Comparison of ENCODE assay signal across 1 cellular context in the genomic region with DNA sequence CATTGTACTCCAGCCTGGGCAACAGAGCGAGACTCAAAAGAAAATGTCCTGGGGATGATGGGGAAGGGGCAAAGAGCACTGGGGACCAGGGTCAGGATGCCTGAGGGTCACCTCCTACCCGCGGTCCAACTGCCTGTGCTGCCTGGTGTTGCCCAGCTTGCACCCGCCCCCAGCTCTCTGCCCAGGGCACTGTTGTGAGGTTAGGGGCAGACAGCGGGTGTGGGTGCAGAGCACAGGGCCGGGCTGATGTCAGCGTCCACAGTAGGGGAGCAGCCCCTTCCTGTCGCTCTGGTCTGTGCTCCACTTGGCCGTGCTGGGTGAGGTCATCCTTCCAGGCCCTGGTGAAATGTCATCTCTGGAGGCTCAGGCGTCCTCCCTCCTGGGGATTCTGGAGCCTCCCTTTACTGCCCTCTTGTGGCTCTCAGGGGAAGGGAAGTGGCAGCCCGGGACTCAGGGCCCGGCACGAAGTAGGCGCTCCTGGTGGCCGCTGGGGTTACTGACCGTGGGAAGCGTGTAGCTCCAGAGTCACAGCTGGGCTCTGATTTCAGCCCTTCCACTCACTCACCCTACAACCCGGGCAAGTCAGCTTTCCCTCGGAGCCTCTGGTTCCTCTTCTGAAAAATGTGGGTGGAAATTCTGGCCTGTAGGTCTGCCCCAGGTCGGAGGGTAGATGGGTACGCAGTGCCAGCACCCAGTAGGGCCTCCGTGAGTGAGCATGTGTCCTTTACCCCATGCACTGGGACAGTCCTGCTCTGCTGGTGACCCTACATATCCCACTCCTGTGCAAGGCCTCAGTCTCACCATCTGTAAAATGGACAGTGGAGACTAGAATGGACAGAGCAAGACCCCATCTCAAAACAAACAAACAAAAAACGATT.
TF ChIP-seq lines count a peak whose summit lies in the region.

No MANE protein-coding gene starts in this region.

TF ChIP-seq in H1, 55 proteins besides CTCF, POLR2A, EP300 and RAD21 (continued from another document):
- TF ChIP-seq NANOG (IDR thresholded peaks at IDR 0.05; ENCODE audit: insufficient read depth, low read depth, low read length, poor library complexity, severe bottlenecking): no peak
- TF ChIP-seq CREB1 (IDR thresholded peaks at IDR 0.05): peak; percentile 88
- TF ChIP-seq PHF8 (conservative IDR thresholded peaks at IDR 0.05; ENCODE audit: low read depth, low read length): no peak
- peak; percentile 55; the same call in 1 of the 2 replicates for TF ChIP-seq JUN (IDR thresholded peaks at IDR 0.05; ENCODE audit: low read depth, low read length)
- TF ChIP-seq TBP (IDR thresholded peaks at IDR 0.05; ENCODE audit: low read depth, low read length): no peak
- TF ChIP-seq SUZ12 (IDR thresholded peaks at IDR 0.05; ENCODE audit: low read length): no peak
- peak; percentile 16; the same call in 1 of the 2 replicates for TF ChIP-seq TEAD4 (IDR thresholded peaks at IDR 0.05; ENCODE audit: low read depth, low read length)
- TF ChIP-seq, protein P1, sequence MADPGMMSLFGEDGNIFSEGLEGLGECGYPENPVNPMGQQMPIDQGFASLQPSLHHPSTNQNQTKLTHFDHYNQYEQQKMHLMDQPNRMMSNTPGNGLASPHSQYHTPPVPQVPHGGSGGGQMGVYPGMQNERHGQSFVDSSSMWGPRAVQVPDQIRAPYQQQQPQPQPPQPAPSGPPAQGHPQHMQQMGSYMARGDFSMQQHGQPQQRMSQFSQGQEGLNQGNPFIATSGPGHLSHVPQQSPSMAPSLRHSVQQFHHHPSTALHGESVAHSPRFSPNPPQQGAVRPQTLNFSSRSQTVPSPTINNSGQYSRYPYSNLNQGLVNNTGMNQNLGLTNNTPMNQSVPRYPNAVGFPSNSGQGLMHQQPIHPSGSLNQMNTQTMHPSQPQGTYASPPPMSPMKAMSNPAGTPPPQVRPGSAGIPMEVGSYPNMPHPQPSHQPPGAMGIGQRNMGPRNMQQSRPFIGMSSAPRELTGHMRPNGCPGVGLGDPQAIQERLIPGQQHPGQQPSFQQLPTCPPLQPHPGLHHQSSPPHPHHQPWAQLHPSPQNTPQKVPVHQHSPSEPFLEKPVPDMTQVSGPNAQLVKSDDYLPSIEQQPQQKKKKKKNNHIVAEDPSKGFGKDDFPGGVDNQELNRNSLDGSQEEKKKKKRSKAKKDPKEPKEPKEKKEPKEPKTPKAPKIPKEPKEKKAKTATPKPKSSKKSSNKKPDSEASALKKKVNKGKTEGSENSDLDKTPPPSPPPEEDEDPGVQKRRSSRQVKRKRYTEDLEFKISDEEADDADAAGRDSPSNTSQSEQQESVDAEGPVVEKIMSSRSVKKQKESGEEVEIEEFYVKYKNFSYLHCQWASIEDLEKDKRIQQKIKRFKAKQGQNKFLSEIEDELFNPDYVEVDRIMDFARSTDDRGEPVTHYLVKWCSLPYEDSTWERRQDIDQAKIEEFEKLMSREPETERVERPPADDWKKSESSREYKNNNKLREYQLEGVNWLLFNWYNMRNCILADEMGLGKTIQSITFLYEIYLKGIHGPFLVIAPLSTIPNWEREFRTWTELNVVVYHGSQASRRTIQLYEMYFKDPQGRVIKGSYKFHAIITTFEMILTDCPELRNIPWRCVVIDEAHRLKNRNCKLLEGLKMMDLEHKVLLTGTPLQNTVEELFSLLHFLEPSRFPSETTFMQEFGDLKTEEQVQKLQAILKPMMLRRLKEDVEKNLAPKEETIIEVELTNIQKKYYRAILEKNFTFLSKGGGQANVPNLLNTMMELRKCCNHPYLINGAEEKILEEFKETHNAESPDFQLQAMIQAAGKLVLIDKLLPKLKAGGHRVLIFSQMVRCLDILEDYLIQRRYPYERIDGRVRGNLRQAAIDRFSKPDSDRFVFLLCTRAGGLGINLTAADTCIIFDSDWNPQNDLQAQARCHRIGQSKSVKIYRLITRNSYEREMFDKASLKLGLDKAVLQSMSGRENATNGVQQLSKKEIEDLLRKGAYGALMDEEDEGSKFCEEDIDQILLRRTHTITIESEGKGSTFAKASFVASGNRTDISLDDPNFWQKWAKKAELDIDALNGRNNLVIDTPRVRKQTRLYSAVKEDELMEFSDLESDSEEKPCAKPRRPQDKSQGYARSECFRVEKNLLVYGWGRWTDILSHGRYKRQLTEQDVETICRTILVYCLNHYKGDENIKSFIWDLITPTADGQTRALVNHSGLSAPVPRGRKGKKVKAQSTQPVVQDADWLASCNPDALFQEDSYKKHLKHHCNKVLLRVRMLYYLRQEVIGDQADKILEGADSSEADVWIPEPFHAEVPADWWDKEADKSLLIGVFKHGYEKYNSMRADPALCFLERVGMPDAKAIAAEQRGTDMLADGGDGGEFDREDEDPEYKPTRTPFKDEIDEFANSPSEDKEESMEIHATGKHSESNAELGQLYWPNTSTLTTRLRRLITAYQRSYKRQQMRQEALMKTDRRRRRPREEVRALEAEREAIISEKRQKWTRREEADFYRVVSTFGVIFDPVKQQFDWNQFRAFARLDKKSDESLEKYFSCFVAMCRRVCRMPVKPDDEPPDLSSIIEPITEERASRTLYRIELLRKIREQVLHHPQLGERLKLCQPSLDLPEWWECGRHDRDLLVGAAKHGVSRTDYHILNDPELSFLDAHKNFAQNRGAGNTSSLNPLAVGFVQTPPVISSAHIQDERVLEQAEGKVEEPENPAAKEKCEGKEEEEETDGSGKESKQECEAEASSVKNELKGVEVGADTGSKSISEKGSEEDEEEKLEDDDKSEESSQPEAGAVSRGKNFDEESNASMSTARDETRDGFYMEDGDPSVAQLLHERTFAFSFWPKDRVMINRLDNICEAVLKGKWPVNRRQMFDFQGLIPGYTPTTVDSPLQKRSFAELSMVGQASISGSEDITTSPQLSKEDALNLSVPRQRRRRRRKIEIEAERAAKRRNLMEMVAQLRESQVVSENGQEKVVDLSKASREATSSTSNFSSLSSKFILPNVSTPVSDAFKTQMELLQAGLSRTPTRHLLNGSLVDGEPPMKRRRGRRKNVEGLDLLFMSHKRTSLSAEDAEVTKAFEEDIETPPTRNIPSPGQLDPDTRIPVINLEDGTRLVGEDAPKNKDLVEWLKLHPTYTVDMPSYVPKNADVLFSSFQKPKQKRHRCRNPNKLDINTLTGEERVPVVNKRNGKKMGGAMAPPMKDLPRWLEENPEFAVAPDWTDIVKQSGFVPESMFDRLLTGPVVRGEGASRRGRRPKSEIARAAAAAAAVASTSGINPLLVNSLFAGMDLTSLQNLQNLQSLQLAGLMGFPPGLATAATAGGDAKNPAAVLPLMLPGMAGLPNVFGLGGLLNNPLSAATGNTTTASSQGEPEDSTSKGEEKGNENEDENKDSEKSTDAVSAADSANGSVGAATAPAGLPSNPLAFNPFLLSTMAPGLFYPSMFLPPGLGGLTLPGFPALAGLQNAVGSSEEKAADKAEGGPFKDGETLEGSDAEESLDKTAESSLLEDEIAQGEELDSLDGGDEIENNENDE (IDR thresholded peaks at IDR 0.05; ENCODE audit: insufficient replicate concordance, low read length): no peak
- TF ChIP-seq RNF2 (IDR thresholded peaks at IDR 0.05; ENCODE audit: borderline replicate concordance, low read depth, low read length, missing control alignments, poor library complexity, severe bottlenecking): no peak
- peak; percentile 93 for TF ChIP-seq JUND (IDR thresholded peaks at IDR 0.05; ENCODE audit: low read length)
- no peak for TF ChIP-seq ASH2L (IDR thresholded peaks at IDR 0.05; ENCODE audit: low read length)
- no peak for TF ChIP-seq FOSL1 (IDR thresholded peaks at IDR 0.05; ENCODE audit: insufficient read depth, low read depth, low read length)
- TF ChIP-seq CHD2 (IDR thresholded peaks at IDR 0.05; ENCODE audit: low read length): no peak
- TF ChIP-seq GABPA (IDR thresholded peaks at IDR 0.05; ENCODE audit: borderline replicate concordance, insufficient read depth, low read length): no peak; the same call in 1 of the 2 replicates
- TF ChIP-seq RBBP5 (IDR thresholded peaks at IDR 0.05; ENCODE audit: borderline replicate concordance, low read depth, low read length): no peak
- no peak for TF ChIP-seq GTF2F1 (IDR thresholded peaks at IDR 0.05; ENCODE audit: borderline replicate concordance, low read depth, low read length)
- TF ChIP-seq SIN3A (conservative IDR thresholded peaks at IDR 0.05 in 1 of 2, IDR thresholded peaks at IDR 0.05 in 1 of 2; ENCODE audit: low read depth in 1 of 2, low read length in 2 of 2): peak; percentile 51 to 83; a peak in 2 of 4 replicates
- TF ChIP-seq KDM5A (IDR thresholded peaks at IDR 0.05; ENCODE audit: low read length): no peak
- TF ChIP-seq, protein P2, sequence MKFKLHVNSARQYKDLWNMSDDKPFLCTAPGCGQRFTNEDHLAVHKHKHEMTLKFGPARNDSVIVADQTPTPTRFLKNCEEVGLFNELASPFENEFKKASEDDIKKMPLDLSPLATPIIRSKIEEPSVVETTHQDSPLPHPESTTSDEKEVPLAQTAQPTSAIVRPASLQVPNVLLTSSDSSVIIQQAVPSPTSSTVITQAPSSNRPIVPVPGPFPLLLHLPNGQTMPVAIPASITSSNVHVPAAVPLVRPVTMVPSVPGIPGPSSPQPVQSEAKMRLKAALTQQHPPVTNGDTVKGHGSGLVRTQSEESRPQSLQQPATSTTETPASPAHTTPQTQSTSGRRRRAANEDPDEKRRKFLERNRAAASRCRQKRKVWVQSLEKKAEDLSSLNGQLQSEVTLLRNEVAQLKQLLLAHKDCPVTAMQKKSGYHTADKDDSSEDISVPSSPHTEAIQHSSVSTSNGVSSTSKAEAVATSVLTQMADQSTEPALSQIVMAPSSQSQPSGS (IDR thresholded peaks at IDR 0.05; ENCODE audit: low read length): peak; percentile 95
- no peak for TF ChIP-seq SIRT6 (IDR thresholded peaks at IDR 0.05; ENCODE audit: low read length)
- TF ChIP-seq CTBP2 (IDR thresholded peaks at IDR 0.05; ENCODE audit: borderline replicate concordance, insufficient read depth, insufficient read length, low read length): no peak
- peak; percentile 72; the same call in 1 of the 2 replicates for TF ChIP-seq BACH1 (IDR thresholded peaks at IDR 0.05; ENCODE audit: low read length)
- TF ChIP-seq SRF (IDR thresholded peaks at IDR 0.05; ENCODE audit: low read depth, low read length): 0 out of 2 replicates have a peak, but pooled peaks have one; percentile 1
- peak; percentile 71; the same call in 1 of the 2 replicates for TF ChIP-seq YY1 (IDR thresholded peaks at IDR 0.05; ENCODE audit: low read depth, low read length)
